10 cellular contexts compared by ENCODE assay signal in genomic region chr11:47593934-47594855, GRCh38. TPM values are rescaled to one million over a fixed set of nuclear protein-coding genes. Genes with fewer than 3 reads are reported as not detected.
DNase-seq lines count a peak whose midpoint lies in the region; ATAC-seq, FAIRE-seq and TF ChIP-seq lines count a peak whose summit lies in the region.
"Had no signal": no experiment of that assay in that cellular context is flagged by ENCODE, and none has a peak within 500 bp of the region (broad histone marks: within the 10 kb centered on the region; RNA-seq: fewer than 3 reads in every experiment).

TSS of gene C1QTNF4 (minus strand) at chr11:47594411. CDS start at chr11:47590810, 3,601 bp downstream.

- POLR2A ChIA-PET in Caco-2 (lab: Charles Lee) = no interaction called here

- H3K4me3 Mint-ChIP-seq in Caco-2 (ENCODE audit: unreplicated experiment) = peak within 1 kb of the TSS; percentile 64

- WGBS in pancreas, 2 donors = 2 to 3% methylated on average over 43 to 48 of the region's 48 CpGs

- no TSS peak for BruUV-seq in Caco-2 (replicated peaks; lab: Mats Ljungman, UMichigan)

- H3K9me3 ChIP-seq in Caco-2 (no peaks in the 10 kb centered on the region), pancreas (no peaks in the 10 kb centered on the region)

- no peak for TF ChIP-seq CTCF in Caco-2 (IDR thresholded peaks at IDR 0.05; ENCODE audit: insufficient read depth in 1 of 2, low read depth in 1 of 2, low read length in 1 of 2, severe bottlenecking in 1 of 2, unreplicated experiment in 1 of 2)
- TF ChIP-seq CTCF in fibroblast of pulmonary artery (IDR thresholded peaks at IDR 0.05; ENCODE audit: low read length, missing control alignments) = no peak
- no peak for TF ChIP-seq CTCF in pancreas (IDR thresholded peaks at IDR 0.05)

- no peak for FAIRE-seq in pancreas (lab: Jason Lieb, UNC)

- H3K36me3 ChIP-seq in Caco-2 (ENCODE audit: control insufficient read depth, insufficient read depth, low read length) = no peaks in the 10 kb centered on the region
- no peaks in the 10 kb centered on the region for H3K36me3 ChIP-seq in pancreas

- H3K4me1 ChIP-seq in Caco-2 (0 out of 2 replicates have a peak, but pooled peaks cover 5% of the 10 kb centered on the region), pancreas (no peaks in the 10 kb centered on the region)

- no peaks in the 10 kb centered on the region for H3K9me3 Mint-ChIP-seq in Caco-2 (ENCODE audit: unreplicated experiment)

- DNase-seq in Caco-2 = peak in 1 of 2 experiments; percentile 40
- DNase-seq in SK-N-DZ (ENCODE audit: low spot score) = peak; percentile 58
- no peak for DNase-seq in fibroblast of pulmonary artery (ENCODE audit: low read depth)
- DNase-seq in pancreas = no peak
- no peak for DNase-seq in NCI-H1048 (lab: John Stamatoyannopoulos, UW)
- DNase-seq in SW 1271 (lab: John Stamatoyannopoulos, UW) = no peak
- DNase-seq: PC-9 had no signal

- H3K4me1 Mint-ChIP-seq in Caco-2 (ENCODE audit: low read depth, unreplicated experiment) = no peaks in the 10 kb centered on the region

- H3K36me3 Mint-ChIP-seq in Caco-2 (ENCODE audit: insufficient read depth, unreplicated experiment) = no peaks in the 10 kb centered on the region

- H3K27me3 ChIP-seq in Caco-2 (replicated peaks; ENCODE audit: control insufficient read depth, insufficient read depth, low read length) (peaks cover 4% of the 10 kb centered on the region), pancreas (no peaks in the 10 kb centered on the region)

- ATAC-seq in pancreas (peak in 3 of 4 donors; percentile 29 to 55 (median 32)), GM21619 (IDR thresholded peaks at IDR 0.05; ENCODE audit: unreplicated experiment) (no peak), HG03196 (IDR thresholded peaks at IDR 0.05; ENCODE audit: unreplicated experiment) (no peak)

- H3K27me3 Mint-ChIP-seq in Caco-2 (ENCODE audit: insufficient read depth, unreplicated experiment) = peaks cover 12% of the 10 kb centered on the region

- no peak within 1 kb of the TSS for H3K27ac Mint-ChIP-seq in Caco-2 (ENCODE audit: unreplicated experiment)

- H3K4me3 ChIP-seq in Caco-2 (ENCODE audit: low read depth, low read length) = peak within 1 kb of the TSS; percentile 50
- H3K4me3 ChIP-seq in fibroblast of pulmonary artery (replicated peaks; ENCODE audit: low read depth, low read length) = peak within 1 kb of the TSS; percentile 29
- peak within 1 kb of the TSS in 3 of 4 donors; percentile 3 to 37 (median 14) for H3K4me3 ChIP-seq in pancreas
- H3K4me3 ChIP-seq: PC-9 had no signal

- H3K27ac ChIP-seq in pancreas = no peak within 1 kb of the TSS
- H3K27ac ChIP-seq: PC-9 had no signal

- intact Hi-C loops in Caco-2 (cut with micrococcal nuclease; ENCODE audit: unreplicated experiment) = no loop called here
- intact Hi-C loops in pancreas (cut with DNase I) = no loop called here

- CTCF ChIA-PET in Caco-2 (lab: Charles Lee) = no interaction called here

RNA-seq across cellular contexts. Expression of gene C1QTNF4, which starts in this region (rescaled TPM):
- total RNA-seq in Caco-2 (2022) (0.63 and 0.75 TPM in 2 replicates), pancreas (1 to 10 TPM in 1 of 6 donors, under 1 TPM in 4, not detected in 1; 0.09 to 1.1 (median 0.20) TPM)
- 9.5 and 12.6 TPM in 2 replicates for polyA plus RNA-seq in SK-N-DZ (2014; cell fraction: cytosol; rRNA removed)
- 5.6 and 6.7 TPM in 2 replicates for polyA plus RNA-seq in SK-N-DZ (2014; cell fraction: nucleus; rRNA removed)
- 1 to 10 TPM; 1.3 to 3.6 TPM for polyA plus RNA-seq in pancreas
- total RNA-seq: HT1080 had no signal

Comparison
In these comparisons a context has a peak if more than half of its experiments do, and no peak if none do; other contexts are left out.
1. ATAC-seq: peak in pancreas (3 of 4); none in GM21619 (single experiment) and HG03196 (single experiment).
2. Peak in every context shown above with its lines, with median percentiles within 50 percentile points of each other: H3K4me3 ChIP-seq.